1 cellular context compared by ENCODE assay signal in genomic region chr17:60628252-60628889, GRCh38.
TF ChIP-seq lines count a peak whose summit lies in the region.

No MANE protein-coding gene starts in this region.

TF ChIP-seq in GM12878, 131 proteins besides CTCF, POLR2A, EP300 and RAD21 (continued from another document):
- TF ChIP-seq, protein P1, sequence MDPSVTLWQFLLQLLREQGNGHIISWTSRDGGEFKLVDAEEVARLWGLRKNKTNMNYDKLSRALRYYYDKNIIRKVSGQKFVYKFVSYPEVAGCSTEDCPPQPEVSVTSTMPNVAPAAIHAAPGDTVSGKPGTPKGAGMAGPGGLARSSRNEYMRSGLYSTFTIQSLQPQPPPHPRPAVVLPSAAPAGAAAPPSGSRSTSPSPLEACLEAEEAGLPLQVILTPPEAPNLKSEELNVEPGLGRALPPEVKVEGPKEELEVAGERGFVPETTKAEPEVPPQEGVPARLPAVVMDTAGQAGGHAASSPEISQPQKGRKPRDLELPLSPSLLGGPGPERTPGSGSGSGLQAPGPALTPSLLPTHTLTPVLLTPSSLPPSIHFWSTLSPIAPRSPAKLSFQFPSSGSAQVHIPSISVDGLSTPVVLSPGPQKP (IDR thresholded peaks at IDR 0.05; ENCODE audit: low read depth, low read length): no peak
